8 cellular contexts compared by ENCODE assay signal in genomic region chr4:163587867-163588266, GRCh38.
A peak's percentile ranks its signal among the peaks of the same experiment; 100 is the strongest.
DNase-seq lines count a peak whose midpoint lies in the region; ATAC-seq and TF ChIP-seq lines count a peak whose summit lies in the region.

No MANE protein-coding gene starts in this region.

- H3K36me3 Mint-ChIP-seq in CD4-positive, alpha-beta T cell (ENCODE audit: low read depth) = no peaks in the 10 kb centered on the region

- no peak overlapping the region for H3K4me3 ChIP-seq in tibial nerve

- no peaks in the 10 kb centered on the region for H3K9me3 ChIP-seq in CD4-positive, alpha-beta T cell (ENCODE audit: control insufficient read depth, low read length)
- H3K9me3 ChIP-seq in tibial nerve = no peaks in the 10 kb centered on the region

- no peak for TF ChIP-seq CTCF in CD4-positive, alpha-beta T cell (IDR thresholded peaks at IDR 0.05)
- TF ChIP-seq CTCF in tibial nerve (IDR thresholded peaks at IDR 0.05) = peak in 1 of 5 experiments; percentile 12

- H3K4me3 Mint-ChIP-seq in CD4-positive, alpha-beta T cell = no peak overlapping the region

- H3K36me3 ChIP-seq in tibial nerve = no peaks in the 10 kb centered on the region

- WGBS in tibial nerve, 2 donors = 87 to 90% methylated on average over 3 of the region's 3 CpGs

- no peak overlapping the region for H3K27ac Mint-ChIP-seq in CD4-positive, alpha-beta T cell

- intact Hi-C loops in CD4-positive, alpha-beta T cell (cut with DNase I, micrococcal nuclease) = no loop called here

- no peak overlapping the region for H3K27ac ChIP-seq in CD4-positive, alpha-beta T cell (ENCODE audit: low read depth, low read length)
- H3K27ac ChIP-seq in tibial nerve = no peak overlapping the region

- no peaks in the 10 kb centered on the region for H3K27me3 ChIP-seq in CD4-positive, alpha-beta T cell (ENCODE audit: control insufficient read depth, insufficient read depth, low read length)
- no peaks in the 10 kb centered on the region for H3K27me3 ChIP-seq in tibial nerve

- peak; percentile 47 for ATAC-seq in HG02981 (IDR thresholded peaks at IDR 0.05; ENCODE audit: unreplicated experiment)
- ATAC-seq in CD4-positive, alpha-beta T cell (ENCODE audit: poor library complexity) = no peak

- no peaks in the 10 kb centered on the region for H3K9me3 Mint-ChIP-seq in CD4-positive, alpha-beta T cell

- POLR2A ChIA-PET in CD4-positive, alpha-beta T cell (lab: Charles Lee) = no interaction called here

- TF ChIP-seq EP300 in tibial nerve (IDR thresholded peaks at IDR 0.05) = no peak

- H3K27me3 Mint-ChIP-seq in CD4-positive, alpha-beta T cell = peaks cover 1% of the 10 kb centered on the region

- CTCF ChIA-PET in CD4-positive, alpha-beta T cell (lab: Charles Lee) = no interaction called here

- peaks cover 16% of the 10 kb centered on the region for H3K4me1 Mint-ChIP-seq in CD4-positive, alpha-beta T cell (ENCODE audit: low read depth)

- peak; percentile 4 for DNase-seq in stimulated activated CD4-positive, alpha-beta T cell treated with anti-CD3 and anti-CD28 coated beads, Interleukin-4, amount 100 ng/mL, for 24 hours
- no peak for DNase-seq in stimulated activated CD4-positive, alpha-beta T cell treated with anti-CD3 and anti-CD28 coated beads, Interleukin-15, amount 100 ng/mL, for 24 hours
- peak; percentile 5 for DNase-seq in RPMI8226
- no peak for DNase-seq in CD4-positive, alpha-beta T cell
- DNase-seq in SHP77 treated with DMSO at 0.1 percent for 48 hours (lab: John Stamatoyannopoulos, UW) = no peak
- no peak for DNase-seq in tibial nerve (ENCODE audit: low spot score in 2 of 2)
- no peak for DNase-seq in SK-N-DZ (ENCODE audit: low spot score)

- TF ChIP-seq POLR2A in tibial nerve (IDR thresholded peaks at IDR 0.05) = no peak

- H3K4me1 ChIP-seq in tibial nerve = peaks cover 0 to 5% (median 2%) of the 10 kb centered on the region in 4 donors

Comparison
In these comparisons a context has a peak if more than half of its experiments do, and no peak if none do; other contexts are left out.
1. DNase-seq: peak in stimulated activated CD4-positive, alpha-beta T cell treated with anti-CD3 and anti-CD28 coated beads, Interleukin-4, amount 100 ng/mL, for 24 hours (single experiment) and RPMI8226 (single experiment); none in stimulated activated CD4-positive, alpha-beta T cell treated with anti-CD3 and anti-CD28 coated beads, Interleukin-15, amount 100 ng/mL, for 24 hours (single experiment), CD4-positive, alpha-beta T cell (0 of 10), SHP77 treated with DMSO at 0.1 percent for 48 hours (single experiment), tibial nerve (0 of 2) and SK-N-DZ (single experiment).